ENCODE assay signal across 24 cellular contexts in the genomic region with DNA sequence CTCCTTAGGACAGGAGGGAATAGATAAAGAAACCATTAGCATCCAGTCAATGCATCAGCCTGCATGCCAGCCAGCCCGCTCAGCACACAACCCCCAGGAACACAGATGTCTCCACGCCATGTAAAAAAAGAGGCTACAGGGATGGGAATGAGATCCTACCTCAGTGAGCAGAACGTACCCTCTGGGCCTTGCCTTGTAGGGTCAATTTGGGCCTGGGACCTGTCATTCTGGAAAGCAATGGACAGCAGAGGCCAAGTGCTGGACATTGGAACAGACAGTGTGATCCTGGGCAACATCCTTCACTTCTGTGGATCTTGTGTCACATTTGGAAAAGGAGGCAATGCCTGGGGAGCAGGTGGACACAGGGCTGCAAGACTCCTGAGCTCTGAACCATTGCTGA. TPM values are rescaled to one million over a fixed set of nuclear protein-coding genes. Genes with fewer than 3 reads are reported as not detected.
"Had no signal": no experiment of that assay in that cellular context is flagged by ENCODE, and none has a peak within 500 bp of the region (broad histone marks: within the 10 kb centered on the region; RNA-seq: fewer than 3 reads in every experiment).

No MANE protein-coding gene starts in this region.

- H3K27ac Mint-ChIP-seq: IgD-negative memory B cell had no signal

- H3K36me3 ChIP-seq: SJSA1 had no signal

- DNase-seq: Kasumi-1, MM.1S, NCI-H1092 treated with DMSO at 0.1 percent for 48 hours, NCI-H1436, NCI-H187, NCI-H2029, NCI-H2081 treated with DMSO at 0.1 percent for 48 hours, NCI-H2171, NCI-H226, NCI-H446, NCI-H510A, NCI-H524 treated with DMSO at 0.1 percent for 48 hours, NCI-H69, NCI-H774, Right ventricle myocardium superior, RPMI8226, SIG-M5 had no signal

- H3K4me2 ChIP-seq: KMS-11 had no signal

- H3K27ac ChIP-seq: HL-60, KMS-11, SJSA1, SK-N-MC had no signal

- H3K9ac ChIP-seq: KMS-11 had no signal

- H3K27me3 ChIP-seq: SJSA1 had no signal

- H3K4me1 ChIP-seq: SJSA1 had no signal

- H3K4me3 ChIP-seq: K562, SJSA1, SK-N-MC had no signal

- H3K4me3 Mint-ChIP-seq: IgD-negative memory B cell had no signal

- H3K9me3 ChIP-seq: SJSA1 had no signal

- H3K4me1 Mint-ChIP-seq: IgD-negative memory B cell had no signal

RNA-seq across cellular contexts. Expression of a gene that starts 26.0 kb away (rescaled TPM):
- total RNA-seq: K562, M059J, Right ventricle myocardium superior, SJSA1 had no signal
- polyA plus RNA-seq: IgD-negative memory B cell, K562 had no signal
